In genomic region chr16:86772671-86773338, GRCh38 we compare ENCODE assay signal across 18 cellular contexts.
DNase-seq lines count a peak whose midpoint lies in the region; ATAC-seq, FAIRE-seq and TF ChIP-seq lines count a peak whose summit lies in the region.
"Had no signal": no experiment of that assay in that cellular context is flagged by ENCODE, and none has a peak within 500 bp of the region (broad histone marks: within the 10 kb centered on the region; RNA-seq: fewer than 3 reads in every experiment).

No MANE protein-coding gene starts in this region.

- peak in 1 of 2 donors; percentile 73 for DNase-seq in breast epithelium (ENCODE audit: low spot score in 2 of 2)
- DNase-seq in MCF 10A (ENCODE audit: unreplicated experiment): no peak
- DNase-seq in brain microvascular endothelial cell: peak; percentile 78
- DNase-seq in mesenchymal stem cell: peak; percentile 64
- DNase-seq in urothelium cell line (ENCODE audit: low spot score): peak; percentile 73
- no peak for DNase-seq in activated CD4-positive, alpha-beta T cell treated with anti-CD3 and anti-CD28 coated beads for 36 hours
- DNase-seq in activated CD4-positive, alpha-beta T cell treated with anti-CD3 and anti-CD28 coated beads, Interleukin-2, amount 50 U/mL, for 48 hours: no peak
- DNase-seq: activated T-cell treated with anti-CD3 and anti-CD28 coated beads, Interleukin-2, amount 50 U/mL, for 48 hours; DMS153; NCI-H1048; NCI-H510A treated with DMSO at 0.1 percent for 48 hours; stimulated activated CD4-positive, alpha-beta T cell treated with anti-CD3 and anti-CD28 coated beads, Interleukin-4, amount 100 ng/mL, for 1 hour; WERI-Rb-1 had no signal

- H3K9me3 ChIP-seq in breast epithelium (no peaks in the 10 kb centered on the region), mesenchymal stem cell (ENCODE audit: control insufficient read depth, low read length) (no peaks in the 10 kb centered on the region)

- BruUV-seq in MCF 10A (replicated peaks; lab: Mats Ljungman, UMichigan): no TSS peak

- no peaks in the 10 kb centered on the region for H3K9me3 Mint-ChIP-seq in MCF 10A (ENCODE audit: unreplicated experiment)
- no peaks in the 10 kb centered on the region for H3K9me3 Mint-ChIP-seq in activated CD4-positive, alpha-beta T cell treated with anti-CD3 and anti-CD28 coated beads for 36 hours (ENCODE audit: low read depth)

- CTCF ChIA-PET in MCF 10A (lab: Yijun Ruan, JAX): no interaction called here
- CTCF ChIA-PET in activated CD4-positive, alpha-beta T cell treated with anti-CD3 and anti-CD28 coated beads for 36 hours (lab: Charles Lee): no interaction called here

- H3K27me3 Mint-ChIP-seq in MCF 10A (ENCODE audit: insufficient read depth, unreplicated experiment): no peaks in the 10 kb centered on the region
- peaks cover 14% of the 10 kb centered on the region for H3K27me3 Mint-ChIP-seq in activated CD4-positive, alpha-beta T cell treated with anti-CD3 and anti-CD28 coated beads for 36 hours

- H3K27ac ChIP-seq in breast epithelium (peak overlapping the region; percentile 61 to 66), brain microvascular endothelial cell (peak overlapping the region; percentile 71), mesenchymal stem cell (ENCODE audit: low read length, poor library complexity, severe bottlenecking) (peak overlapping the region; percentile 92)
- H3K27ac ChIP-seq: cardiac muscle cell, WERI-Rb-1 had no signal

- H3K4me3 ChIP-seq in breast epithelium: no peak overlapping the region
- no peak overlapping the region for H3K4me3 ChIP-seq in brain microvascular endothelial cell (ENCODE audit: low read depth, low read length)
- no peak overlapping the region for H3K4me3 ChIP-seq in mesenchymal stem cell (ENCODE audit: insufficient read depth in 1 of 2, low read depth in 1 of 2, low read length in 2 of 2)
- H3K4me3 ChIP-seq: cardiac muscle cell had no signal

- H3K36me3 Mint-ChIP-seq in MCF 10A (ENCODE audit: insufficient read depth, unreplicated experiment): no peaks in the 10 kb centered on the region
- H3K36me3 Mint-ChIP-seq in activated CD4-positive, alpha-beta T cell treated with anti-CD3 and anti-CD28 coated beads for 36 hours (ENCODE audit: low read depth): no peaks in the 10 kb centered on the region

- POLR2A ChIA-PET in MCF 10A (lab: Yijun Ruan, JAX): no interaction called here
- POLR2A ChIA-PET in activated CD4-positive, alpha-beta T cell treated with anti-CD3 and anti-CD28 coated beads for 36 hours (lab: Charles Lee): no interaction called here

- H3K9ac ChIP-seq in mesenchymal stem cell (ENCODE audit: low read length): no peak overlapping the region

- H3K27ac Mint-ChIP-seq in MCF 10A (ENCODE audit: low read depth, unreplicated experiment): no peak overlapping the region
- no peak overlapping the region for H3K27ac Mint-ChIP-seq in activated CD4-positive, alpha-beta T cell treated with anti-CD3 and anti-CD28 coated beads for 36 hours

- H2AFZ ChIP-seq in mesenchymal stem cell (ENCODE audit: low read depth, low read length): no peak overlapping the region

- peaks cover 16% of the 10 kb centered on the region for H3K4me1 Mint-ChIP-seq in MCF 10A (ENCODE audit: insufficient read depth, unreplicated experiment)
- H3K4me1 Mint-ChIP-seq in activated CD4-positive, alpha-beta T cell treated with anti-CD3 and anti-CD28 coated beads for 36 hours: no peaks in the 10 kb centered on the region

- peak overlapping the region; percentile 77 for H2AK5ac ChIP-seq in mesenchymal stem cell (ENCODE audit: low read length, severe bottlenecking)

- H2BK12ac ChIP-seq in mesenchymal stem cell (ENCODE audit: low read length in 2 of 2): peak overlapping the region; percentile 33 to 59

- H3K27me3 ChIP-seq in breast epithelium (peaks cover 0 to 24% of the 10 kb centered on the region in 2 donors), brain microvascular endothelial cell (replicated peaks) (no peaks in the 10 kb centered on the region), mesenchymal stem cell (ENCODE audit: control insufficient read depth in 1 of 2, insufficient read depth in 1 of 2, low read length in 2 of 2) (peaks cover 0 to 75% of the 10 kb centered on the region in 2 experiments)
- H3K27me3 ChIP-seq: cardiac muscle cell had no signal

- peak overlapping the region; percentile 19 for H4K8ac ChIP-seq in mesenchymal stem cell (ENCODE audit: low read length)

- WGBS in mesenchymal stem cell: 45% methylated on average over 16 of the region's 16 CpGs

- no peak overlapping the region for H3K4me3 Mint-ChIP-seq in MCF 10A (ENCODE audit: unreplicated experiment)
- no peak overlapping the region for H3K4me3 Mint-ChIP-seq in activated CD4-positive, alpha-beta T cell treated with anti-CD3 and anti-CD28 coated beads for 36 hours
- H3K4me3 Mint-ChIP-seq: neural crest cell had no signal

- H2BK120ac ChIP-seq in mesenchymal stem cell (ENCODE audit: low read depth, low read length): no peak overlapping the region

- no peak overlapping the region for H3K23ac ChIP-seq in mesenchymal stem cell (ENCODE audit: low read length in 2 of 2)

- H2BK15ac ChIP-seq in mesenchymal stem cell (ENCODE audit: low read depth, poor library complexity, severe bottlenecking): peak overlapping the region; percentile 30

- peak overlapping the region; percentile 18 for H4K91ac ChIP-seq in mesenchymal stem cell (ENCODE audit: low read length)

- TF ChIP-seq CTCF in breast epithelium (IDR thresholded peaks at IDR 0.05): no peak
- TF ChIP-seq CTCF in MCF 10A (IDR thresholded peaks at IDR 0.05; ENCODE audit: unreplicated experiment): no peak
- TF ChIP-seq CTCF in brain microvascular endothelial cell (IDR thresholded peaks at IDR 0.05; ENCODE audit: low read depth, low read length, missing control alignments): peak; percentile 28

- peak overlapping the region; percentile 36 for H3K4me2 ChIP-seq in mesenchymal stem cell (ENCODE audit: low read length, poor library complexity, severe bottlenecking)

- peak overlapping the region in 1 of 2 experiments; percentile 21 for H3K4ac ChIP-seq in mesenchymal stem cell (ENCODE audit: low read depth in 1 of 2, low read length in 2 of 2)

- H2BK5ac ChIP-seq in mesenchymal stem cell (ENCODE audit: low read depth, low read length, poor library complexity, severe bottlenecking): peak overlapping the region; percentile 67

- TF ChIP-seq POLR2A in breast epithelium (IDR thresholded peaks at IDR 0.05): no peak

- intact Hi-C loops in breast epithelium (cut with DNase I; ENCODE audit: low total_unique reads): no loop called here
- intact Hi-C loops in MCF 10A (cut with micrococcal nuclease): no loop called here
- intact Hi-C loops in activated CD4-positive, alpha-beta T cell treated with anti-CD3 and anti-CD28 coated beads for 36 hours (cut with DNase I, micrococcal nuclease): no loop called here

- H3K79me1 ChIP-seq in mesenchymal stem cell (replicated peaks; ENCODE audit: low read length, poor library complexity, severe bottlenecking): no peaks in the 10 kb centered on the region

- no peak for ATAC-seq in GM19023 (IDR thresholded peaks at IDR 0.05; ENCODE audit: unreplicated experiment)
- ATAC-seq in activated CD4-positive, alpha-beta T cell treated with anti-CD3 and anti-CD28 coated beads for 36 hours: no peak
- ATAC-seq: esophagus mucosa had no signal

- H3K18ac ChIP-seq in mesenchymal stem cell (ENCODE audit: low read depth in 1 of 2, low read length in 2 of 2): peak overlapping the region; percentile 12 to 51

- no peaks in the 10 kb centered on the region for H3K36me3 ChIP-seq in breast epithelium
- no peaks in the 10 kb centered on the region for H3K36me3 ChIP-seq in brain microvascular endothelial cell (replicated peaks)
- H3K36me3 ChIP-seq in mesenchymal stem cell (ENCODE audit: control insufficient read depth in 1 of 2, insufficient read depth in 2 of 2, low read depth in 1 of 2, low read length in 2 of 2): no peaks in the 10 kb centered on the region
- H3K36me3 ChIP-seq: cardiac muscle cell, WERI-Rb-1 had no signal

- peak; percentile 61 for FAIRE-seq in urothelium cell line (lab: Jason Lieb, UNC)
- FAIRE-seq: A204.1 had no signal

- no peaks in the 10 kb centered on the region for H3K4me1 ChIP-seq in breast epithelium
- H3K4me1 ChIP-seq in mesenchymal stem cell (ENCODE audit: control insufficient read depth, insufficient read depth, low read depth, low read length): peaks cover 29% of the 10 kb centered on the region

- in situ Hi-C loops in brain microvascular endothelial cell (cut with HindIII; ENCODE audit: low pct_ligation_motif_present, low sequenced_read_pairs): loop anchor here (25.0 kb wide), 1 partner anchor 186 kb away; the partner anchor contains the start of gene FOXL1

- H3K14ac ChIP-seq in mesenchymal stem cell (ENCODE audit: low read length in 2 of 2): no peak overlapping the region

Comparison
In these comparisons a context has a peak if more than half of its experiments do, and no peak if none do; other contexts are left out.
1. DNase-seq: peak in brain microvascular endothelial cell (single experiment), mesenchymal stem cell (single experiment) and urothelium cell line (single experiment); none in MCF 10A (single experiment), activated CD4-positive, alpha-beta T cell treated with anti-CD3 and anti-CD28 coated beads for 36 hours (single experiment) and activated CD4-positive, alpha-beta T cell treated with anti-CD3 and anti-CD28 coated beads, Interleukin-2, amount 50 U/mL, for 48 hours (0 of 2).
2. Peak in every context shown above with its lines, with median percentiles within 50 percentile points of each other: H3K27ac ChIP-seq.